8 cellular contexts compared by ENCODE assay signal in genomic region chr13:33111414-33112110, GRCh38.
DNase-seq lines count a peak whose midpoint lies in the region; ATAC-seq and TF ChIP-seq lines count a peak whose summit lies in the region.

No MANE protein-coding gene starts in this region.

- no peak overlapping the region for H3K14ac ChIP-seq in IMR-90 (replicated peaks; ENCODE audit: low read depth, low read length)

- H3K9me3 ChIP-seq in IMR-90 (ENCODE audit: control insufficient read depth, insufficient read depth, low read length) (no peaks in the 10 kb centered on the region), esophagus squamous epithelium (no peaks in the 10 kb centered on the region), spleen (no peaks in the 10 kb centered on the region)

- H2BK5ac ChIP-seq in IMR-90 (ENCODE audit: low read depth, low read length, poor library complexity, severe bottlenecking): peak overlapping the region; percentile 18

- H3K27me3 ChIP-seq in IMR-90 (ENCODE audit: control insufficient read depth, insufficient read depth, low read length) (no peaks in the 10 kb centered on the region), esophagus squamous epithelium (no peaks in the 10 kb centered on the region), spleen (replicated peaks in 1 of 7) (no peaks in the 10 kb centered on the region)

- BruUV-seq in IMR-90 (replicated peaks; lab: Mats Ljungman, UMichigan): no TSS peak

- peaks cover 9% of the 10 kb centered on the region; the same call in 1 of the 2 replicates for H4K20me1 ChIP-seq in IMR-90 (ENCODE audit: insufficient read depth, low read length)

- peaks cover 42 to 79% of the 10 kb centered on the region in 2 experiments for H3K79me1 ChIP-seq in IMR-90 (ENCODE audit: low read depth in 1 of 2, low read length in 2 of 2)

- CTCF ChIA-PET in IMR-90 (lab: Yijun Ruan, JAX): interaction anchor here (1.4 kb wide), 2 partner anchors 21 to 431 kb away, joined by 4 read pairs; no protein-coding TSS in a partner anchor

- POLR2A ChIA-PET in IMR-90 (lab: Charles Lee; ENCODE audit: unreplicated experiment): no interaction called here

- H3K4me3 ChIP-seq in IMR-90 (ENCODE audit: insufficient read depth, low read depth, low read length): no peak overlapping the region
- no peak overlapping the region for H3K4me3 ChIP-seq in esophagus squamous epithelium
- no peak overlapping the region for H3K4me3 ChIP-seq in spleen

- H3K4me2 ChIP-seq in IMR-90 (ENCODE audit: low read depth, low read length): no peak overlapping the region

- H3K4me1 ChIP-seq in IMR-90 (ENCODE audit: control insufficient read depth, insufficient read depth, low read length) (peaks cover 53% of the 10 kb centered on the region), esophagus squamous epithelium (peaks cover 0 to 69% (median 39%) of the 10 kb centered on the region in 3 donors), spleen (peaks cover 0 to 34% (median 20%) of the 10 kb centered on the region in 6 donors)

- peak overlapping the region in 1 of 2 experiments; percentile 45; a peak in 2 of 4 replicates for H4K8ac ChIP-seq in IMR-90 (ENCODE audit: low read depth in 2 of 2, low read length in 2 of 2)

- TF ChIP-seq POLR2A in IMR-90 (IDR thresholded peaks at IDR 0.05; ENCODE audit: low read depth, low read length): no peak
- no peak for TF ChIP-seq POLR2A in esophagus squamous epithelium (IDR thresholded peaks at IDR 0.05)
- no peak for TF ChIP-seq POLR2A in spleen (IDR thresholded peaks at IDR 0.05)

- peak overlapping the region; percentile 45; the same call in 1 of the 2 replicates for H3K18ac ChIP-seq in IMR-90 (ENCODE audit: low read depth, low read length)

- H3K4ac ChIP-seq in IMR-90 (ENCODE audit: low read depth, low read length): no peak overlapping the region

- no peak overlapping the region for H2AK9ac ChIP-seq in IMR-90 (replicated peaks; ENCODE audit: low read depth, low read length, poor library complexity)

- in situ Hi-C loops in IMR-90 (cut with MboI; ENCODE audit: low sequenced_read_pairs): no loop called here

- DNase-seq in IMR-90: peak; percentile 61
- DNase-seq in esophagus squamous epithelium (lab: John Stamatoyannopoulos, UW): no peak
- no peak for DNase-seq in spleen
- no peak for DNase-seq in AML-193 (lab: John Stamatoyannopoulos, UW)
- no peak for DNase-seq in globus pallidus (ENCODE audit: low spot score)
- DNase-seq in DMS 273 treated with DMSO at 0.1 percent for 48 hours (lab: John Stamatoyannopoulos, UW): no peak

- dilution Hi-C loops in IMR-90 (cut with HindIII; ENCODE audit: low sequenced_read_pairs, unreplicated experiment): no loop called here

- H3K9me1 ChIP-seq in IMR-90 (ENCODE audit: insufficient read depth, low read length): peaks cover 58% of the 10 kb centered on the region

- H2BK120ac ChIP-seq in IMR-90 (ENCODE audit: low read depth, low read length): no peak overlapping the region

- H3K36me3 ChIP-seq in IMR-90 (ENCODE audit: control insufficient read depth, insufficient read depth, low read length) (peaks cover 57% of the 10 kb centered on the region), esophagus squamous epithelium (peaks cover 0 to 44% (median 3%) of the 10 kb centered on the region in 3 donors), spleen (peaks cover 0 to 83% (median 2%) of the 10 kb centered on the region in 6 donors)

- no peak for TF ChIP-seq CTCF in IMR-90 (conservative IDR thresholded peaks at IDR 0.05; ENCODE audit: low read depth, low read length)
- no peak for TF ChIP-seq CTCF in esophagus squamous epithelium (IDR thresholded peaks at IDR 0.05)
- TF ChIP-seq CTCF in spleen (IDR thresholded peaks at IDR 0.05 in 8 of 11, conservative IDR thresholded peaks at IDR 0.05 in 3 of 11): no peak

- no peak overlapping the region; the same call in 1 of the 2 replicates for H3K56ac ChIP-seq in IMR-90 (ENCODE audit: extremely low read depth, insufficient read depth, low read length)

- no peak overlapping the region for H2AFZ ChIP-seq in IMR-90 (replicated peaks; ENCODE audit: low read length, poor library complexity)

- no peak overlapping the region; the same call in 2 of the 3 replicates for H2BK15ac ChIP-seq in IMR-90 (ENCODE audit: low read depth, low read length)

- ATAC-seq in GM18858 (IDR thresholded peaks at IDR 0.05; ENCODE audit: unreplicated experiment) (peak; percentile 6), IMR-90 (ENCODE audit: low read depth) (no peak), HG03439 (IDR thresholded peaks at IDR 0.05; ENCODE audit: unreplicated experiment) (no peak)

- H3K9ac ChIP-seq in IMR-90 (ENCODE audit: low read depth, low read length): no peak overlapping the region

- H2BK20ac ChIP-seq in IMR-90 (ENCODE audit: low read depth, low read length): 0 out of 2 replicates have a peak overlapping the region, but pooled peaks have one; percentile 1

- H3K23ac ChIP-seq in IMR-90 (ENCODE audit: low read depth, low read length): no peak overlapping the region

- no peak for TF ChIP-seq RAD21 in IMR-90 (IDR thresholded peaks at IDR 0.05; ENCODE audit: low read length)

- H4K91ac ChIP-seq in IMR-90 (ENCODE audit: insufficient read depth, low read depth, low read length): no peak overlapping the region

- WGBS in IMR-90 (ENCODE audit: extremely low coverage in 2 of 2, insufficient read length in 1 of 2), 2 experiments: 30% methylated on average over 5 of the region's 9 CpGs; no CpG with 5 or more reads in 1 of the 2 experiments
- WGBS in esophagus squamous epithelium, 2 donors: 60 to 68% methylated on average over 9 of the region's 9 CpGs
- 74 to 88% (median 84%) methylated on average over 9 of the region's 9 CpGs for WGBS in spleen, 5 donors

- peak overlapping the region; percentile 47 for H4K5ac ChIP-seq in IMR-90 (ENCODE audit: low read depth, low read length)

- H3K27ac ChIP-seq in IMR-90 (ENCODE audit: insufficient read depth, low read length): peak overlapping the region; percentile 55; the same call in 1 of the 2 replicates
- peak overlapping the region; percentile 44 to 80 (median 70) for H3K27ac ChIP-seq in esophagus squamous epithelium
- H3K27ac ChIP-seq in spleen: peak overlapping the region in 5 of 8 donors; percentile 7 to 68 (median 39)

- H2AK5ac ChIP-seq in IMR-90 (ENCODE audit: low read depth, low read length): no peak overlapping the region

- intact Hi-C loops in IMR-90 (cut with micrococcal nuclease): loop anchor here (5.0 kb wide), 1 partner anchor 524 kb away; the partner anchor contains the start of gene PDS5B
- intact Hi-C loops in esophagus squamous epithelium (cut with DNase I): no loop called here
- intact Hi-C loops in spleen (cut with DNase I; ENCODE audit: low total_unique reads): no loop called here

TF ChIP-seq in IMR-90, 13 proteins besides CTCF, POLR2A, EP300 and RAD21:
- peak; percentile 86 for TF ChIP-seq BHLHE40 (IDR thresholded peaks at IDR 0.05; ENCODE audit: low read depth, low read length)
- TF ChIP-seq MAFK (IDR thresholded peaks at IDR 0.05; ENCODE audit: low read depth, low read length): no peak
